Comparison of ENCODE assay signal across 1 cellular context in genomic region chr16:15642557-15643452, GRCh38.
TF ChIP-seq lines count a peak whose summit lies in the region.

MARF1 (minus strand) TSS chr16:15643154; CDS start chr16:15639233, 3,921 bp downstream.

TF ChIP-seq in HepG2, 621 proteins besides CTCF, POLR2A, EP300 and RAD21 (continued from another document and continues in another):
- TF ChIP-seq HMGXB3 (CRISPR knock-in tag; IDR thresholded peaks at IDR 0.05; ENCODE audit: borderline replicate concordance) (peak; percentile 14), ZFP41 (CRISPR knock-in tag; IDR thresholded peaks at IDR 0.05; ENCODE audit: borderline replicate concordance) (peak; percentile 43; the same call in 1 of the 2 replicates), ZNF335 (CRISPR knock-in tag; IDR thresholded peaks at IDR 0.05) (peak; percentile 13; the same call in 1 of the 2 replicates), THAP9 (CRISPR knock-in tag; IDR thresholded peaks at IDR 0.05; ENCODE audit: borderline replicate concordance) (peak; percentile 73; the same call in 1 of the 2 replicates), MAFK (conservative IDR thresholded peaks at IDR 0.05 in 1 of 2, IDR thresholded peaks at IDR 0.05 in 1 of 2; ENCODE audit: low read length in 2 of 2) (no peak; a peak in 1 of 4 replicates), CSRNP1 (CRISPR knock-in tag; IDR thresholded peaks at IDR 0.05) (peak; percentile 96), TCF7L2 (IDR thresholded peaks at IDR 0.05; ENCODE audit: low read depth, low read length) (no peak), ZNF784 (CRISPR knock-in tag; IDR thresholded peaks at IDR 0.05; ENCODE audit: borderline replicate concordance) (peak; percentile 65), PAX8 (CRISPR knock-in tag; IDR thresholded peaks at IDR 0.05; ENCODE audit: borderline replicate concordance) (0 out of 2 replicates have a peak, but pooled peaks have one; percentile 58), ZNF503 (CRISPR knock-in tag; IDR thresholded peaks at IDR 0.05) (peak; percentile 72), ZNF780A (CRISPR knock-in tag; IDR thresholded peaks at IDR 0.05) (no peak), PPARG (CRISPR knock-in tag; conservative IDR thresholded peaks at IDR 0.05) (peak; percentile 74), ZNF354B (CRISPR knock-in tag; IDR thresholded peaks at IDR 0.05) (peak; percentile 36; the same call in 1 of the 2 replicates), ZNF224 (CRISPR knock-in tag; IDR thresholded peaks at IDR 0.05) (0 out of 2 replicates have a peak, but pooled peaks have one; percentile 75), ATF3 (CRISPR knock-in tag; IDR thresholded peaks at IDR 0.05) (no peak; the same call in 1 of the 2 replicates), ZNF232 (CRISPR knock-in tag; IDR thresholded peaks at IDR 0.05; ENCODE audit: borderline replicate concordance) (peak; percentile 76), WIZ (CRISPR knock-in tag; IDR thresholded peaks at IDR 0.05) (peak; percentile 9; the same call in 1 of the 2 replicates), MXD3 (CRISPR knock-in tag; IDR thresholded peaks at IDR 0.05) (peak; percentile 46; the same call in 1 of the 2 replicates), MIER3 (CRISPR knock-in tag; IDR thresholded peaks at IDR 0.05; ENCODE audit: borderline replicate concordance) (peak; percentile 83; the same call in 1 of the 2 replicates), ZNF367 (CRISPR knock-in tag; IDR thresholded peaks at IDR 0.05; ENCODE audit: borderline replicate concordance) (no peak), ZNF883 (CRISPR knock-in tag; IDR thresholded peaks at IDR 0.05; ENCODE audit: not compliant biosample characterization) (peak; percentile 89), CHD2 (IDR thresholded peaks at IDR 0.05; ENCODE audit: low read depth, low read length) (peak; percentile 61; the same call in 1 of the 2 replicates), CBX2 (IDR thresholded peaks at IDR 0.05; ENCODE audit: low read depth, low read length) (no peak), CBX2 (CRISPR knock-in tag; IDR thresholded peaks at IDR 0.05; ENCODE audit: low read depth) (no peak), NONO (IDR thresholded peaks at IDR 0.05) (no peak), NONO (CRISPR knock-in tag; conservative IDR thresholded peaks at IDR 0.05) (peak; percentile 91), ZNF770 (CRISPR knock-in tag; IDR thresholded peaks at IDR 0.05) (peak; percentile 55; the same call in 1 of the 2 replicates), ZNF773 (CRISPR knock-in tag; IDR thresholded peaks at IDR 0.05; ENCODE audit: borderline replicate concordance) (0 out of 2 replicates have a peak, but pooled peaks have one; percentile 65), NCOA1 (CRISPR knock-in tag; IDR thresholded peaks at IDR 0.05) (peak; percentile 64; the same call in 1 of the 2 replicates), PREB (CRISPR knock-in tag; IDR thresholded peaks at IDR 0.05) (no peak), MLXIP (CRISPR knock-in tag; IDR thresholded peaks at IDR 0.05; ENCODE audit: borderline replicate concordance) (no peak), U2AF1 (optimal IDR thresholded peaks at IDR 0.05; ENCODE audit: low read depth, low read length) (peak; percentile 93), GFI1 (CRISPR knock-in tag; IDR thresholded peaks at IDR 0.05; ENCODE audit: borderline replicate concordance) (peak; percentile 67; the same call in 1 of the 2 replicates), BCL3 (CRISPR knock-in tag; IDR thresholded peaks at IDR 0.05) (peak; percentile 49; the same call in 1 of the 2 replicates), ERF (CRISPR knock-in tag; IDR thresholded peaks at IDR 0.05) (peak; percentile 87; the same call in 1 of the 2 replicates), ZNF451 (CRISPR knock-in tag; IDR thresholded peaks at IDR 0.05) (peak; percentile 61; the same call in 1 of the 2 replicates), NFKBIZ (CRISPR knock-in tag; IDR thresholded peaks at IDR 0.05) (no peak), ZSCAN9 (CRISPR knock-in tag; IDR thresholded peaks at IDR 0.05; ENCODE audit: borderline replicate concordance) (no peak; the same call in 1 of the 2 replicates)
